2 cellular contexts compared by ENCODE assay signal in genomic region chr12:10293570-10294227, GRCh38.
TF ChIP-seq lines count a peak whose summit lies in the region.

No MANE protein-coding gene starts in this region.

TF ChIP-seq in GM23338, 12 proteins besides CTCF, POLR2A, EP300 and RAD21:
- TF ChIP-seq ZNF114 (CRISPR knock-in tag; IDR thresholded peaks at IDR 0.05) (no peak), POLR2AphosphoS5 (IDR thresholded peaks at IDR 0.05; ENCODE audit: low read depth) (no peak), ETS1 (IDR thresholded peaks at IDR 0.05) (no peak), ZNF462 (CRISPR knock-in tag; IDR thresholded peaks at IDR 0.05) (no peak), NANOG (IDR thresholded peaks at IDR 0.05; ENCODE audit: borderline replicate concordance) (no peak), REST (IDR thresholded peaks at IDR 0.05; ENCODE audit: unreplicated experiment) (no peak)

TF ChIP-seq in HepG2, 621 proteins besides CTCF, POLR2A, EP300 and RAD21:
- TF ChIP-seq ZBTB7B (CRISPR knock-in tag; IDR thresholded peaks at IDR 0.05): no peak
- TF ChIP-seq ATF7 (IDR thresholded peaks at IDR 0.05): no peak
- no peak for TF ChIP-seq ATF7 (CRISPR knock-in tag; IDR thresholded peaks at IDR 0.05)
- no peak for TF ChIP-seq ZNF660 (CRISPR knock-in tag; IDR thresholded peaks at IDR 0.05; ENCODE audit: borderline replicate concordance, low read depth)
- no peak for TF ChIP-seq HNRNPLL (IDR thresholded peaks at IDR 0.05; ENCODE audit: low read depth, low read length, poor library complexity, severe bottlenecking)
- TF ChIP-seq PATZ1 (CRISPR knock-in tag; IDR thresholded peaks at IDR 0.05): no peak
- no peak for TF ChIP-seq ZNF224 (CRISPR knock-in tag; IDR thresholded peaks at IDR 0.05)
- TF ChIP-seq PLSCR1 (CRISPR knock-in tag; IDR thresholded peaks at IDR 0.05; ENCODE audit: borderline replicate concordance): no peak
- TF ChIP-seq ZNF142 (CRISPR knock-in tag; IDR thresholded peaks at IDR 0.05): no peak
- no peak for TF ChIP-seq MXI1 (IDR thresholded peaks at IDR 0.05; ENCODE audit: borderline replicate concordance, low read depth, low read length)
- TF ChIP-seq RBM39 (IDR thresholded peaks at IDR 0.05; ENCODE audit: low read depth, low read length, poor library complexity, severe bottlenecking): no peak
- TF ChIP-seq, protein P1, sequence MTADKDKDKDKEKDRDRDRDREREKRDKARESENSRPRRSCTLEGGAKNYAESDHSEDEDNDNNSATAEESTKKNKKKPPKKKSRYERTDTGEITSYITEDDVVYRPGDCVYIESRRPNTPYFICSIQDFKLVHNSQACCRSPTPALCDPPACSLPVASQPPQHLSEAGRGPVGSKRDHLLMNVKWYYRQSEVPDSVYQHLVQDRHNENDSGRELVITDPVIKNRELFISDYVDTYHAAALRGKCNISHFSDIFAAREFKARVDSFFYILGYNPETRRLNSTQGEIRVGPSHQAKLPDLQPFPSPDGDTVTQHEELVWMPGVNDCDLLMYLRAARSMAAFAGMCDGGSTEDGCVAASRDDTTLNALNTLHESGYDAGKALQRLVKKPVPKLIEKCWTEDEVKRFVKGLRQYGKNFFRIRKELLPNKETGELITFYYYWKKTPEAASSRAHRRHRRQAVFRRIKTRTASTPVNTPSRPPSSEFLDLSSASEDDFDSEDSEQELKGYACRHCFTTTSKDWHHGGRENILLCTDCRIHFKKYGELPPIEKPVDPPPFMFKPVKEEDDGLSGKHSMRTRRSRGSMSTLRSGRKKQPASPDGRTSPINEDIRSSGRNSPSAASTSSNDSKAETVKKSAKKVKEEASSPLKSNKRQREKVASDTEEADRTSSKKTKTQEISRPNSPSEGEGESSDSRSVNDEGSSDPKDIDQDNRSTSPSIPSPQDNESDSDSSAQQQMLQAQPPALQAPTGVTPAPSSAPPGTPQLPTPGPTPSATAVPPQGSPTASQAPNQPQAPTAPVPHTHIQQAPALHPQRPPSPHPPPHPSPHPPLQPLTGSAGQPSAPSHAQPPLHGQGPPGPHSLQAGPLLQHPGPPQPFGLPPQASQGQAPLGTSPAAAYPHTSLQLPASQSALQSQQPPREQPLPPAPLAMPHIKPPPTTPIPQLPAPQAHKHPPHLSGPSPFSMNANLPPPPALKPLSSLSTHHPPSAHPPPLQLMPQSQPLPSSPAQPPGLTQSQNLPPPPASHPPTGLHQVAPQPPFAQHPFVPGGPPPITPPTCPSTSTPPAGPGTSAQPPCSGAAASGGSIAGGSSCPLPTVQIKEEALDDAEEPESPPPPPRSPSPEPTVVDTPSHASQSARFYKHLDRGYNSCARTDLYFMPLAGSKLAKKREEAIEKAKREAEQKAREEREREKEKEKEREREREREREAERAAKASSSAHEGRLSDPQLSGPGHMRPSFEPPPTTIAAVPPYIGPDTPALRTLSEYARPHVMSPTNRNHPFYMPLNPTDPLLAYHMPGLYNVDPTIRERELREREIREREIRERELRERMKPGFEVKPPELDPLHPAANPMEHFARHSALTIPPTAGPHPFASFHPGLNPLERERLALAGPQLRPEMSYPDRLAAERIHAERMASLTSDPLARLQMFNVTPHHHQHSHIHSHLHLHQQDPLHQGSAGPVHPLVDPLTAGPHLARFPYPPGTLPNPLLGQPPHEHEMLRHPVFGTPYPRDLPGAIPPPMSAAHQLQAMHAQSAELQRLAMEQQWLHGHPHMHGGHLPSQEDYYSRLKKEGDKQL (CRISPR knock-in tag; IDR thresholded peaks at IDR 0.05; ENCODE audit: low read depth): no peak
- no peak for TF ChIP-seq SALL1 (CRISPR knock-in tag; IDR thresholded peaks at IDR 0.05)
- no peak for TF ChIP-seq ETS1 (CRISPR knock-in tag; IDR thresholded peaks at IDR 0.05)
- TF ChIP-seq ELF4 (CRISPR knock-in tag; IDR thresholded peaks at IDR 0.05; ENCODE audit: borderline replicate concordance): no peak
